ENCODE assay signal across 28 cellular contexts in the genomic region with DNA sequence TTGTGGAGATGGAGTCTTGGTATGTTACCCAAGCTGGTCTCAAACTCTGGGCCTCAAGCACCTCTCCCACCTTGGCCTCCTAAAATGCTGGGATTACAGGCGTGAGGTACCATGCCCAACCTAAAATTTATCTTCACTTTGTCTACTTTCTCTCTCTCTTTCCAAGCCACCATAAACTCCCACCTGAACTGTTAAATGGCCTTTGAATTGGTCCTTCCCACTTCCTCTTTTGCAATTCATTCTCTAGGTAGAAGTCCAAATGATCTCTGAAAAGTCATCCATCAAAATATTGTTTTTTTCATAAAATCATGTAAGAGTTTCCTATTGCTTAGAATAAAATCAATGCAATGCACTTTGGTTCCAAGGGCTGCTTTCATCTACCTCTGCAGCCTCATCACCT.
"Had no signal": no experiment of that assay in that cellular context is flagged by ENCODE, and none has a peak within 500 bp of the region (broad histone marks: within the 10 kb centered on the region; RNA-seq: fewer than 3 reads in every experiment).

No MANE protein-coding gene starts in this region.

- H3K27ac ChIP-seq: stomach, suprapubic skin, testis, thoracic aorta, thyroid gland, tibial artery, tibial nerve, transverse colon, upper lobe of left lung, upper lobe of right lung, uterus, vagina had no signal

- H3K27me3 ChIP-seq: stomach, suprapubic skin, testis, thyroid gland, tibial artery, tibial nerve, transverse colon, upper lobe of left lung, upper lobe of right lung, uterus, vagina had no signal

- H3K36me3 Mint-ChIP-seq: stimulated activated effector memory CD8-positive, alpha-beta T cell treated with anti-CD3 and anti-CD28 coated beads, Interleukin-12 subunit alpha, Interleukin-12 subunit beta, amount 100 ng/mL, for 72 hours; stimulated activated memory B cell treated with anti-CD40 and anti-IgM and Interleukin-4, amounts not matched to agents 10 μg/mL and 1 μg/mL and 100 μg/mL, for 72 hours; stimulated activated naive B cell treated with anti-CD40 and anti-IgM and Interleukin-4, amounts not matched to agents 10 μg/mL and 1 μg/mL and 100 μg/mL, for 72 hours; type B pancreatic cell had no signal

- H3K4me3 Mint-ChIP-seq: stimulated activated effector memory CD8-positive, alpha-beta T cell treated with anti-CD3 and anti-CD28 coated beads, Interleukin-12 subunit alpha, Interleukin-12 subunit beta, amount 100 ng/mL, for 72 hours; stimulated activated memory B cell treated with anti-CD40 and anti-IgM and Interleukin-4, amounts not matched to agents 10 μg/mL and 1 μg/mL and 100 μg/mL, for 72 hours; stimulated activated naive B cell treated with anti-CD40 and anti-IgM and Interleukin-4, amounts not matched to agents 10 μg/mL and 1 μg/mL and 100 μg/mL, for 72 hours; stimulated activated naive CD8-positive, alpha-beta T cell treated with anti-CD3 and anti-CD28 coated beads, Interleukin-15, amount 100 ng/mL, for 72 hours; stimulated activated naive CD8-positive, alpha-beta T cell treated with anti-CD3 and anti-CD28 coated beads, Interleukin-15, Interleukin-2, amounts not matched to agents 100 ng/mL and 50 ng/mL, for 24 hours; type B pancreatic cell had no signal

- FAIRE-seq: urothelium cell line had no signal

- H3K27ac Mint-ChIP-seq: stimulated activated effector memory CD8-positive, alpha-beta T cell treated with anti-CD3 and anti-CD28 coated beads, Interleukin-12 subunit alpha, Interleukin-12 subunit beta, amount 100 ng/mL, for 72 hours; stimulated activated memory B cell treated with anti-CD40 and anti-IgM and Interleukin-4, amounts not matched to agents 10 μg/mL and 1 μg/mL and 100 μg/mL, for 72 hours; stimulated activated naive B cell treated with anti-CD40 and anti-IgM and Interleukin-4, amounts not matched to agents 10 μg/mL and 1 μg/mL and 100 μg/mL, for 72 hours; stimulated activated naive CD8-positive, alpha-beta T cell treated with anti-CD3 and anti-CD28 coated beads, Interleukin-15, Interleukin-2, amounts not matched to agents 100 ng/mL and 50 ng/mL, for 24 hours; type B pancreatic cell had no signal

- DNase-seq: stimulated activated CD4-positive, alpha-beta T cell treated with anti-CD3 and anti-CD28 coated beads, Interleukin-4, amount 100 ng/mL, for 1 hour; stimulated activated CD4-positive, alpha-beta T cell treated with anti-CD3 and anti-CD28 coated beads, Interleukin-4, amount 100 ng/mL, for 24 hours; stimulated activated CD4-positive, alpha-beta T cell treated with anti-CD3 and anti-CD28 coated beads, Interleukin-4, amount 100 ng/mL, for 4 hours; stimulated activated CD8-positive, alpha-beta memory T cell treated with anti-CD3 and anti-CD28 coated beads, Interleukin-4, amount 100 ng/mL, for 48 hours; stimulated activated naive B cell treated with anti-CD40 and anti-IgM and Interleukin-4, amounts not matched to agents 10 μg/mL and 1 μg/mL and 100 μg/mL, for 72 hours; stimulated activated naive CD4-positive, alpha-beta T cell; stimulated activated naive CD4-positive, alpha-beta T cell treated with Interleukin-2 at 50 U/mL for 16 hours; stimulated activated naive CD8-positive, alpha-beta T cell treated with anti-CD3 and anti-CD28 coated beads, Interleukin-15, amount 100 ng/mL, for 72 hours; stimulated activated naive CD8-positive, alpha-beta T cell treated with anti-CD3 and anti-CD28 coated beads, Interleukin-15, Interleukin-2, amounts not matched to agents 100 U/mL and 50 U/mL, for 24 hours; stomach; substantia nigra; testis; thyroid gland; tibial artery; transverse colon; trophoblast cell; upper lobe of left lung; upper lobe of right lung; uterus had no signal

- H3K36me3 ChIP-seq: stomach, suprapubic skin, thoracic aorta, thyroid gland, tibial artery, tibial nerve, transverse colon, upper lobe of left lung, upper lobe of right lung, uterus, vagina had no signal

- H3K9me3 ChIP-seq: stomach, suprapubic skin, testis, thoracic aorta, thyroid gland, tibial artery, tibial nerve, transverse colon, upper lobe of left lung, upper lobe of right lung, uterus, vagina had no signal

- H3K4me1 ChIP-seq: suprapubic skin, testis, thyroid gland, tibial artery, tibial nerve, transverse colon, upper lobe of left lung, upper lobe of right lung, uterus, vagina had no signal

- H3K4me3 ChIP-seq: stomach, suprapubic skin, testis, thoracic aorta, thyroid gland, tibial artery, tibial nerve, transverse colon, upper lobe of left lung, upper lobe of right lung, uterus, vagina had no signal

- H3K27me3 Mint-ChIP-seq: stimulated activated naive CD8-positive, alpha-beta T cell treated with anti-CD3 and anti-CD28 coated beads, Interleukin-15, amount 100 ng/mL, for 72 hours; stimulated activated naive CD8-positive, alpha-beta T cell treated with anti-CD3 and anti-CD28 coated beads, Interleukin-15, Interleukin-2, amounts not matched to agents 100 ng/mL and 50 ng/mL, for 24 hours had no signal

- H3K4me1 Mint-ChIP-seq: stimulated activated effector memory CD8-positive, alpha-beta T cell treated with anti-CD3 and anti-CD28 coated beads, Interleukin-12 subunit alpha, Interleukin-12 subunit beta, amount 100 ng/mL, for 72 hours; stimulated activated memory B cell treated with anti-CD40 and anti-IgM and Interleukin-4, amounts not matched to agents 10 μg/mL and 1 μg/mL and 100 μg/mL, for 72 hours; stimulated activated naive B cell treated with anti-CD40 and anti-IgM and Interleukin-4, amounts not matched to agents 10 μg/mL and 1 μg/mL and 100 μg/mL, for 72 hours; stimulated activated naive CD8-positive, alpha-beta T cell treated with anti-CD3 and anti-CD28 coated beads, Interleukin-15, amount 100 ng/mL, for 72 hours had no signal

- ATAC-seq: stimulated activated effector memory CD8-positive, alpha-beta T cell treated with anti-CD3 and anti-CD28 coated beads, Interleukin-12 subunit alpha, Interleukin-12 subunit beta, amount 100 ng/mL, for 72 hours; stimulated activated memory B cell treated with anti-CD40 and anti-IgM and Interleukin-4, amounts not matched to agents 10 μg/mL and 1 μg/mL and 100 μg/mL, for 72 hours; stimulated activated naive B cell treated with anti-CD40 and anti-IgM and Interleukin-4, amounts not matched to agents 10 μg/mL and 1 μg/mL and 100 μg/mL, for 72 hours; stimulated activated naive CD8-positive, alpha-beta T cell treated with anti-CD3 and anti-CD28 coated beads, Interleukin-15, amount 100 ng/mL, for 72 hours; stimulated activated naive CD8-positive, alpha-beta T cell treated with anti-CD3 and anti-CD28 coated beads, Interleukin-15, Interleukin-2, amounts not matched to agents 100 U/mL and 50 U/mL, for 24 hours; upper lobe of right lung had no signal

- H3K9me3 Mint-ChIP-seq: stimulated activated effector memory CD8-positive, alpha-beta T cell treated with anti-CD3 and anti-CD28 coated beads, Interleukin-12 subunit alpha, Interleukin-12 subunit beta, amount 100 ng/mL, for 72 hours; stimulated activated memory B cell treated with anti-CD40 and anti-IgM and Interleukin-4, amounts not matched to agents 10 μg/mL and 1 μg/mL and 100 μg/mL, for 72 hours; stimulated activated naive CD8-positive, alpha-beta T cell treated with anti-CD3 and anti-CD28 coated beads, Interleukin-15, amount 100 ng/mL, for 72 hours; stimulated activated naive CD8-positive, alpha-beta T cell treated with anti-CD3 and anti-CD28 coated beads, Interleukin-15, Interleukin-2, amounts not matched to agents 100 ng/mL and 50 ng/mL, for 24 hours; type B pancreatic cell had no signal
